In the genomic region with DNA sequence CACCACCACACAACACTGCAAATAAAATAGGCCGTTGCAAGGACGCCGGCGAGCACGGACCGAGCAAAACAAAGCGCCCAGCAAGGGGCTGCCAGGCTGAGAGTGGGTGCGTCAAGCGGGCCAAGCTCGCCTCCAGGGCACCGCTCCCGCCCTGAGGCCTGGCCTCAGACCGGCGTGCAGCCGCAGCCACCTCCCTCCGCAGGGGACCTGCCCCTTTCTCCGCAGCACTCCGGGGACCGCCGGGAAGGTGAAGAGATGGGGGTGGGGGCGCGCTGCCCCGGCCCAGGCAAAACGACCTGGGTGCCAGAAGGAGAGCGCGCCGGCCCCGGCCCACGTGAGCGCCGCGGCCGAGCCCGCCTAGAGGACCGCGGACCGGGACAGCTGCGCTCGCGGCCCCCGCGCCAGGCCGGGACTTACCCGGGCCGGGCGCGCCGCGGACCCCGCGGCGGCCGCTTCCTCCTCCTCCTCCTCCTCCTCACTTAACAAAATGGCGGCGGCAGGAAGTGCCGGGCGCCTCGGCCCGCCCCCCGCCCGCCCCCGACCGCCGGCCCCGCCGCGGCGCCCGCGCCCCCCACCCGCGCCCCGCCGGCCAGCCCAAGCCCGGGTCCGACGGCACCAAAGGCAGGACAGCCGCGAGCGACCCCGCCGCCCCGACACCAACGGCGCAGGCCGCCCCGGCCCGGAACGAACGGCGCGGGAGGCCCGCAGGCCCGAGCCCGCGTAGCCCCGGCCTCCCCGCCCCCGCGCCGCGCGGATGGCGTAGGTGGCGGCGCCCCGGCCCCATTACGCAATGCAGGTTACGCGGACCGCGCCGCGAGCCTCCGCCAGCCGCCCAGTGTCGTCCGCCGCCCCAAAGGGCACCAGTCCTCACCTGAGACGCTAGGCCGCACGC, we compare ENCODE assay signal across 1 cellular context.
TF ChIP-seq lines count a peak whose summit lies in the region.

No MANE protein-coding gene starts in this region.

TF ChIP-seq in Ishikawa, 13 proteins besides CTCF, POLR2A, EP300 and RAD21 (continued from another document):
- TF ChIP-seq, protein P1, sequence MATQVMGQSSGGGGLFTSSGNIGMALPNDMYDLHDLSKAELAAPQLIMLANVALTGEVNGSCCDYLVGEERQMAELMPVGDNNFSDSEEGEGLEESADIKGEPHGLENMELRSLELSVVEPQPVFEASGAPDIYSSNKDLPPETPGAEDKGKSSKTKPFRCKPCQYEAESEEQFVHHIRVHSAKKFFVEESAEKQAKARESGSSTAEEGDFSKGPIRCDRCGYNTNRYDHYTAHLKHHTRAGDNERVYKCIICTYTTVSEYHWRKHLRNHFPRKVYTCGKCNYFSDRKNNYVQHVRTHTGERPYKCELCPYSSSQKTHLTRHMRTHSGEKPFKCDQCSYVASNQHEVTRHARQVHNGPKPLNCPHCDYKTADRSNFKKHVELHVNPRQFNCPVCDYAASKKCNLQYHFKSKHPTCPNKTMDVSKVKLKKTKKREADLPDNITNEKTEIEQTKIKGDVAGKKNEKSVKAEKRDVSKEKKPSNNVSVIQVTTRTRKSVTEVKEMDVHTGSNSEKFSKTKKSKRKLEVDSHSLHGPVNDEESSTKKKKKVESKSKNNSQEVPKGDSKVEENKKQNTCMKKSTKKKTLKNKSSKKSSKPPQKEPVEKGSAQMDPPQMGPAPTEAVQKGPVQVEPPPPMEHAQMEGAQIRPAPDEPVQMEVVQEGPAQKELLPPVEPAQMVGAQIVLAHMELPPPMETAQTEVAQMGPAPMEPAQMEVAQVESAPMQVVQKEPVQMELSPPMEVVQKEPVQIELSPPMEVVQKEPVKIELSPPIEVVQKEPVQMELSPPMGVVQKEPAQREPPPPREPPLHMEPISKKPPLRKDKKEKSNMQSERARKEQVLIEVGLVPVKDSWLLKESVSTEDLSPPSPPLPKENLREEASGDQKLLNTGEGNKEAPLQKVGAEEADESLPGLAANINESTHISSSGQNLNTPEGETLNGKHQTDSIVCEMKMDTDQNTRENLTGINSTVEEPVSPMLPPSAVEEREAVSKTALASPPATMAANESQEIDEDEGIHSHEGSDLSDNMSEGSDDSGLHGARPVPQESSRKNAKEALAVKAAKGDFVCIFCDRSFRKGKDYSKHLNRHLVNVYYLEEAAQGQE (IDR thresholded peaks at IDR 0.05; ENCODE audit: low read depth): no peak
- no peak for TF ChIP-seq TCF12 (IDR thresholded peaks at IDR 0.05; ENCODE audit: low read depth)
- no peak for TF ChIP-seq FOXM1 (IDR thresholded peaks at IDR 0.05; ENCODE audit: borderline replicate concordance, low read depth)
